1 cellular context compared by ENCODE assay signal in the genomic region with DNA sequence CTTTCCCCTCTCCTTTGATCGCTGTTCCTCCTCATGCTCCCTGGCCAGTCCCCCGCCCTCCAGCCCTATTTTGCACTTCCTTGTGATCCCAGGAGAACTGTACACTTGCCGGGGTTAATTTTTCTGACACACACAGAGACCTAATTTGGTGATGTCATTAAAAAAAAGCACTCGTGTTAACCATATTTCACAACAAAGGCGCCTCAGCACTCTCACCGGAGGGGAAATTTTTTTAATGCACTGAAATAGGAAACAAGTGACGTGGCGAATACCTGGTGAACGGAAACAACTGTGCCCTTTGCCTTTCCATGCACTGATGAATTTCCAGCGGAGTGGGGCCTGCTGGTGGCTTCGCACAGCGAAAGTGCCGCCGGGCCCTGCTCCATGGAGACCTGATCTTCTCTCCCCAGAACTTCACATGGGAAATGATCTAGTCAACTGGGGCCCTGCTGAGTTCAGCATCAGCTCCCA.
TF ChIP-seq lines count a peak whose summit lies in the region.

No MANE protein-coding gene starts in this region.

TF ChIP-seq in GM12878, 131 proteins besides CTCF, POLR2A, EP300 and RAD21 (continued from another document and continues in another):
- TF ChIP-seq IKZF1 (conservative IDR thresholded peaks at IDR 0.05): peak; percentile 87
- no peak for TF ChIP-seq POLR2AphosphoS5 (IDR thresholded peaks at IDR 0.05; ENCODE audit: low read length)
- TF ChIP-seq JUNB (IDR thresholded peaks at IDR 0.05): peak; percentile 48; the same call in 1 of the 2 replicates
- peak; percentile 99 for TF ChIP-seq ATF7 (IDR thresholded peaks at IDR 0.05; ENCODE audit: low read depth)
- peak; percentile 82 for TF ChIP-seq MTA2 (IDR thresholded peaks at IDR 0.05; ENCODE audit: low read depth)
- TF ChIP-seq RELA (IDR thresholded peaks at IDR 0.05; ENCODE audit: borderline replicate concordance, partially characterized antibody): peak; percentile 26
- peak; percentile 76 for TF ChIP-seq MEF2B (IDR thresholded peaks at IDR 0.05; ENCODE audit: partially characterized antibody, poor library complexity, severe bottlenecking)
- TF ChIP-seq ZNF217 (IDR thresholded peaks at IDR 0.05): 0 out of 2 replicates have a peak, but pooled peaks have one; percentile 45
- TF ChIP-seq, protein P1, sequence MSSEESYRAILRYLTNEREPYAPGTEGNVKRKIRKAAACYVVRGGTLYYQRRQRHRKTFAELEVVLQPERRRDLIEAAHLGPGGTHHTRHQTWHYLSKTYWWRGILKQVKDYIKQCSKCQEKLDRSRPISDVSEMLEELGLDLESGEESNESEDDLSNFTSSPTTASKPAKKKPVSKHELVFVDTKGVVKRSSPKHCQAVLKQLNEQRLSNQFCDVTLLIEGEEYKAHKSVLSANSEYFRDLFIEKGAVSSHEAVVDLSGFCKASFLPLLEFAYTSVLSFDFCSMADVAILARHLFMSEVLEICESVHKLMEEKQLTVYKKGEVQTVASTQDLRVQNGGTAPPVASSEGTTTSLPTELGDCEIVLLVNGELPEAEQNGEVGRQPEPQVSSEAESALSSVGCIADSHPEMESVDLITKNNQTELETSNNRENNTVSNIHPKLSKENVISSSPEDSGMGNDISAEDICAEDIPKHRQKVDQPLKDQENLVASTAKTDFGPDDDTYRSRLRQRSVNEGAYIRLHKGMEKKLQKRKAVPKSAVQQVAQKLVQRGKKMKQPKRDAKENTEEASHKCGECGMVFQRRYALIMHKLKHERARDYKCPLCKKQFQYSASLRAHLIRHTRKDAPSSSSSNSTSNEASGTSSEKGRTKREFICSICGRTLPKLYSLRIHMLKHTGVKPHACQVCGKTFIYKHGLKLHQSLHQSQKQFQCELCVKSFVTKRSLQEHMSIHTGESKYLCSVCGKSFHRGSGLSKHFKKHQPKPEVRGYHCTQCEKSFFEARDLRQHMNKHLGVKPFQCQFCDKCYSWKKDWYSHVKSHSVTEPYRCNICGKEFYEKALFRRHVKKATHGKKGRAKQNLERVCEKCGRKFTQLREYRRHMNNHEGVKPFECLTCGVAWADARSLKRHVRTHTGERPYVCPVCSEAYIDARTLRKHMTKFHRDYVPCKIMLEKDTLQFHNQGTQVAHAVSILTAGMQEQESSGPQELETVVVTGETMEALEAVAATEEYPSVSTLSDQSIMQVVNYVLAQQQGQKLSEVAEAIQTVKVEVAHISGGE (CRISPR knock-in tag; IDR thresholded peaks at IDR 0.05): no peak
- TF ChIP-seq MEF2A (IDR thresholded peaks at IDR 0.05; ENCODE audit: insufficient read depth, low read depth, low read length): no peak
- TF ChIP-seq CBFB (IDR thresholded peaks at IDR 0.05; ENCODE audit: low read depth): 0 out of 2 replicates have a peak, but pooled peaks have one; percentile 52
- peak; percentile 58 for TF ChIP-seq FOXK2 (IDR thresholded peaks at IDR 0.05)
- TF ChIP-seq BACH1 (IDR thresholded peaks at IDR 0.05; ENCODE audit: borderline replicate concordance): 0 out of 2 replicates have a peak, but pooled peaks have one; percentile 45
- TF ChIP-seq HDGF (IDR thresholded peaks at IDR 0.05): no peak
- TF ChIP-seq, protein P2, sequence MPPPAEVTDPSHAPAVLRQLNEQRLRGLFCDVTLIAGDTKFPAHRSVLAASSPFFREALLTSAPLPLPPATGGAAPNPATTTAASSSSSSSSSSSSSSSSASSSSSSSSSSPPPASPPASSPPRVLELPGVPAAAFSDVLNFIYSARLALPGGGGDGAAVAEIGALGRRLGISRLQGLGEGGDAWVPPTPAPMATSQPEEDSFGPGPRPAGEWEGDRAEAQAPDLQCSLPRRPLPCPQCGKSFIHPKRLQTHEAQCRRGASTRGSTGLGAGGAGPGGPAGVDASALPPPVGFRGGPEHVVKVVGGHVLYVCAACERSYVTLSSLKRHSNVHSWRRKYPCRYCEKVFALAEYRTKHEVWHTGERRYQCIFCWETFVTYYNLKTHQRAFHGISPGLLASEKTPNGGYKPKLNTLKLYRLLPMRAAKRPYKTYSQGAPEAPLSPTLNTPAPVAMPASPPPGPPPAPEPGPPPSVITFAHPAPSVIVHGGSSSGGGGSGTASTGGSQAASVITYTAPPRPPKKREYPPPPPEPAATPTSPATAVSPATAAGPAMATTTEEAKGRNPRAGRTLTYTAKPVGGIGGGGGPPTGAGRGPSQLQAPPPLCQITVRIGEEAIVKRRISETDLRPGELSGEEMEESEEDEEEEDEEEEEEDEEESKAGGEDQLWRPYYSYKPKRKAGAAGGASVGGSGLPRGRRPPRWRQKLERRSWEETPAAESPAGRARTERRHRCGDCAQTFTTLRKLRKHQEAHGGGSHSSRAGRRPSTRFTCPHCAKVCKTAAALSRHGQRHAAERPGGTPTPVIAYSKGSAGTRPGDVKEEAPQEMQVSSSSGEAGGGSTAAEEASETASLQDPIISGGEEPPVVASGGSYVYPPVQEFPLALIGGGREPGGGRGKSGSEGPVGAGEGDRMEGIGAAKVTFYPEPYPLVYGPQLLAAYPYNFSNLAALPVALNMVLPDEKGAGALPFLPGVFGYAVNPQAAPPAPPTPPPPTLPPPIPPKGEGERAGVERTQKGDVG (CRISPR knock-in tag; IDR thresholded peaks at IDR 0.05): no peak
- no peak for TF ChIP-seq ESRRA (IDR thresholded peaks at IDR 0.05; ENCODE audit: low read length)
- 0 out of 2 replicates have a peak, but pooled peaks have one; percentile 26 for TF ChIP-seq ZNF24 (IDR thresholded peaks at IDR 0.05)
- TF ChIP-seq TCF7 (IDR thresholded peaks at IDR 0.05; ENCODE audit: borderline replicate concordance): no peak
- TF ChIP-seq, protein P3, sequence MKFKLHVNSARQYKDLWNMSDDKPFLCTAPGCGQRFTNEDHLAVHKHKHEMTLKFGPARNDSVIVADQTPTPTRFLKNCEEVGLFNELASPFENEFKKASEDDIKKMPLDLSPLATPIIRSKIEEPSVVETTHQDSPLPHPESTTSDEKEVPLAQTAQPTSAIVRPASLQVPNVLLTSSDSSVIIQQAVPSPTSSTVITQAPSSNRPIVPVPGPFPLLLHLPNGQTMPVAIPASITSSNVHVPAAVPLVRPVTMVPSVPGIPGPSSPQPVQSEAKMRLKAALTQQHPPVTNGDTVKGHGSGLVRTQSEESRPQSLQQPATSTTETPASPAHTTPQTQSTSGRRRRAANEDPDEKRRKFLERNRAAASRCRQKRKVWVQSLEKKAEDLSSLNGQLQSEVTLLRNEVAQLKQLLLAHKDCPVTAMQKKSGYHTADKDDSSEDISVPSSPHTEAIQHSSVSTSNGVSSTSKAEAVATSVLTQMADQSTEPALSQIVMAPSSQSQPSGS (IDR thresholded peaks at IDR 0.05; ENCODE audit: low read length): no peak
- TF ChIP-seq, protein P4, sequence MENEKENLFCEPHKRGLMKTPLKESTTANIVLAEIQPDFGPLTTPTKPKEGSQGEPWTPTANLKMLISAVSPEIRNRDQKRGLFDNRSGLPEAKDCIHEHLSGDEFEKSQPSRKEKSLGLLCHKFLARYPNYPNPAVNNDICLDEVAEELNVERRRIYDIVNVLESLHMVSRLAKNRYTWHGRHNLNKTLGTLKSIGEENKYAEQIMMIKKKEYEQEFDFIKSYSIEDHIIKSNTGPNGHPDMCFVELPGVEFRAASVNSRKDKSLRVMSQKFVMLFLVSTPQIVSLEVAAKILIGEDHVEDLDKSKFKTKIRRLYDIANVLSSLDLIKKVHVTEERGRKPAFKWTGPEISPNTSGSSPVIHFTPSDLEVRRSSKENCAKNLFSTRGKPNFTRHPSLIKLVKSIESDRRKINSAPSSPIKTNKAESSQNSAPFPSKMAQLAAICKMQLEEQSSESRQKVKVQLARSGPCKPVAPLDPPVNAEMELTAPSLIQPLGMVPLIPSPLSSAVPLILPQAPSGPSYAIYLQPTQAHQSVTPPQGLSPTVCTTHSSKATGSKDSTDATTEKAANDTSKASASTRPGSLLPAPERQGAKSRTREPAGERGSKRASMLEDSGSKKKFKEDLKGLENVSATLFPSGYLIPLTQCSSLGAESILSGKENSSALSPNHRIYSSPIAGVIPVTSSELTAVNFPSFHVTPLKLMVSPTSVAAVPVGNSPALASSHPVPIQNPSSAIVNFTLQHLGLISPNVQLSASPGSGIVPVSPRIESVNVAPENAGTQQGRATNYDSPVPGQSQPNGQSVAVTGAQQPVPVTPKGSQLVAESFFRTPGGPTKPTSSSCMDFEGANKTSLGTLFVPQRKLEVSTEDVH (IDR thresholded peaks at IDR 0.05; ENCODE audit: low read depth, partially characterized antibody): no peak
- no peak for TF ChIP-seq KAT2A (conservative IDR thresholded peaks at IDR 0.05; ENCODE audit: control insufficient read depth, low read depth, low read length)
- no peak for TF ChIP-seq CBX3 (IDR thresholded peaks at IDR 0.05; ENCODE audit: borderline replicate concordance, low read depth)
- TF ChIP-seq, protein P5, sequence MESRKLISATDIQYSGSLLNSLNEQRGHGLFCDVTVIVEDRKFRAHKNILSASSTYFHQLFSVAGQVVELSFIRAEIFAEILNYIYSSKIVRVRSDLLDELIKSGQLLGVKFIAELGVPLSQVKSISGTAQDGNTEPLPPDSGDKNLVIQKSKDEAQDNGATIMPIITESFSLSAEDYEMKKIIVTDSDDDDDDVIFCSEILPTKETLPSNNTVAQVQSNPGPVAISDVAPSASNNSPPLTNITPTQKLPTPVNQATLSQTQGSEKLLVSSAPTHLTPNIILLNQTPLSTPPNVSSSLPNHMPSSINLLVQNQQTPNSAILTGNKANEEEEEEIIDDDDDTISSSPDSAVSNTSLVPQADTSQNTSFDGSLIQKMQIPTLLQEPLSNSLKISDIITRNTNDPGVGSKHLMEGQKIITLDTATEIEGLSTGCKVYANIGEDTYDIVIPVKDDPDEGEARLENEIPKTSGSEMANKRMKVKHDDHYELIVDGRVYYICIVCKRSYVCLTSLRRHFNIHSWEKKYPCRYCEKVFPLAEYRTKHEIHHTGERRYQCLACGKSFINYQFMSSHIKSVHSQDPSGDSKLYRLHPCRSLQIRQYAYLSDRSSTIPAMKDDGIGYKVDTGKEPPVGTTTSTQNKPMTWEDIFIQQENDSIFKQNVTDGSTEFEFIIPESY (IDR thresholded peaks at IDR 0.05): 0 out of 2 replicates have a peak, but pooled peaks have one; percentile 61
- TF ChIP-seq HDAC2 (IDR thresholded peaks at IDR 0.05): no peak
- TF ChIP-seq, protein P6, sequence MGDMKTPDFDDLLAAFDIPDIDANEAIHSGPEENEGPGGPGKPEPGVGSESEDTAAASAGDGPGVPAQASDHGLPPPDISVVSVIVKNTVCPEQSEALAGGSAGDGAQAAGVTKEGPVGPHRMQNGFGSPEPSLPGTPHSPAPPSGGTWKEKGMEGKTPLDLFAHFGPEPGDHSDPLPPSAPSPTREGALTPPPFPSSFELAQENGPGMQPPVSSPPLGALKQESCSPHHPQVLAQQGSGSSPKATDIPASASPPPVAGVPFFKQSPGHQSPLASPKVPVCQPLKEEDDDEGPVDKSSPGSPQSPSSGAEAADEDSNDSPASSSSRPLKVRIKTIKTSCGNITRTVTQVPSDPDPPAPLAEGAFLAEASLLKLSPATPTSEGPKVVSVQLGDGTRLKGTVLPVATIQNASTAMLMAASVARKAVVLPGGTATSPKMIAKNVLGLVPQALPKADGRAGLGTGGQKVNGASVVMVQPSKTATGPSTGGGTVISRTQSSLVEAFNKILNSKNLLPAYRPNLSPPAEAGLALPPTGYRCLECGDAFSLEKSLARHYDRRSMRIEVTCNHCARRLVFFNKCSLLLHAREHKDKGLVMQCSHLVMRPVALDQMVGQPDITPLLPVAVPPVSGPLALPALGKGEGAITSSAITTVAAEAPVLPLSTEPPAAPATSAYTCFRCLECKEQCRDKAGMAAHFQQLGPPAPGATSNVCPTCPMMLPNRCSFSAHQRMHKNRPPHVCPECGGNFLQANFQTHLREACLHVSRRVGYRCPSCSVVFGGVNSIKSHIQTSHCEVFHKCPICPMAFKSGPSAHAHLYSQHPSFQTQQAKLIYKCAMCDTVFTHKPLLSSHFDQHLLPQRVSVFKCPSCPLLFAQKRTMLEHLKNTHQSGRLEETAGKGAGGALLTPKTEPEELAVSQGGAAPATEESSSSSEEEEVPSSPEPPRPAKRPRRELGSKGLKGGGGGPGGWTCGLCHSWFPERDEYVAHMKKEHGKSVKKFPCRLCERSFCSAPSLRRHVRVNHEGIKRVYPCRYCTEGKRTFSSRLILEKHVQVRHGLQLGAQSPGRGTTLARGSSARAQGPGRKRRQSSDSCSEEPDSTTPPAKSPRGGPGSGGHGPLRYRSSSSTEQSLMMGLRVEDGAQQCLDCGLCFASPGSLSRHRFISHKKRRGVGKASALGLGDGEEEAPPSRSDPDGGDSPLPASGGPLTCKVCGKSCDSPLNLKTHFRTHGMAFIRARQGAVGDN (IDR thresholded peaks at IDR 0.05): peak; percentile 84
- TF ChIP-seq CREM (IDR thresholded peaks at IDR 0.05; ENCODE audit: low read depth): peak; percentile 83
- TF ChIP-seq BCL11A (IDR thresholded peaks at IDR 0.05; ENCODE audit: low read depth, low read length): no peak
- TF ChIP-seq CBX5 (IDR thresholded peaks at IDR 0.05; ENCODE audit: low read depth): no peak
- TF ChIP-seq, protein P7, sequence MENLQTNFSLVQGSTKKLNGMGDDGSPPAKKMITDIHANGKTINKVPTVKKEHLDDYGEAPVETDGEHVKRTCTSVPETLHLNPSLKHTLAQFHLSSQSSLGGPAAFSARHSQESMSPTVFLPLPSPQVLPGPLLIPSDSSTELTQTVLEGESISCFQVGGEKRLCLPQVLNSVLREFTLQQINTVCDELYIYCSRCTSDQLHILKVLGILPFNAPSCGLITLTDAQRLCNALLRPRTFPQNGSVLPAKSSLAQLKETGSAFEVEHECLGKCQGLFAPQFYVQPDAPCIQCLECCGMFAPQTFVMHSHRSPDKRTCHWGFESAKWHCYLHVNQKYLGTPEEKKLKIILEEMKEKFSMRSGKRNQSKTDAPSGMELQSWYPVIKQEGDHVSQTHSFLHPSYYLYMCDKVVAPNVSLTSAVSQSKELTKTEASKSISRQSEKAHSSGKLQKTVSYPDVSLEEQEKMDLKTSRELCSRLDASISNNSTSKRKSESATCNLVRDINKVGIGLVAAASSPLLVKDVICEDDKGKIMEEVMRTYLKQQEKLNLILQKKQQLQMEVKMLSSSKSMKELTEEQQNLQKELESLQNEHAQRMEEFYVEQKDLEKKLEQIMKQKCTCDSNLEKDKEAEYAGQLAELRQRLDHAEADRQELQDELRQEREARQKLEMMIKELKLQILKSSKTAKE (IDR thresholded peaks at IDR 0.05; ENCODE audit: low read depth, poor library complexity, severe bottlenecking): peak; percentile 35
- TF ChIP-seq RUNX3 (IDR thresholded peaks at IDR 0.05; ENCODE audit: low read length): peak; percentile 40; the same call in 1 of the 2 replicates
- TF ChIP-seq, protein P8, sequence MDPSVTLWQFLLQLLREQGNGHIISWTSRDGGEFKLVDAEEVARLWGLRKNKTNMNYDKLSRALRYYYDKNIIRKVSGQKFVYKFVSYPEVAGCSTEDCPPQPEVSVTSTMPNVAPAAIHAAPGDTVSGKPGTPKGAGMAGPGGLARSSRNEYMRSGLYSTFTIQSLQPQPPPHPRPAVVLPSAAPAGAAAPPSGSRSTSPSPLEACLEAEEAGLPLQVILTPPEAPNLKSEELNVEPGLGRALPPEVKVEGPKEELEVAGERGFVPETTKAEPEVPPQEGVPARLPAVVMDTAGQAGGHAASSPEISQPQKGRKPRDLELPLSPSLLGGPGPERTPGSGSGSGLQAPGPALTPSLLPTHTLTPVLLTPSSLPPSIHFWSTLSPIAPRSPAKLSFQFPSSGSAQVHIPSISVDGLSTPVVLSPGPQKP (IDR thresholded peaks at IDR 0.05; ENCODE audit: low read depth, low read length): no peak
- no peak for TF ChIP-seq ZNF207 (IDR thresholded peaks at IDR 0.05; ENCODE audit: borderline replicate concordance)
